ENCODE assay signal across 14 cellular contexts in genomic region chr2:8306530-8307351, GRCh38.
DNase-seq lines count a peak whose midpoint lies in the region; ATAC-seq, FAIRE-seq and TF ChIP-seq lines count a peak whose summit lies in the region.
"Had no signal": no experiment of that assay in that cellular context is flagged by ENCODE, and none has a peak within 500 bp of the region (broad histone marks: within the 10 kb centered on the region; RNA-seq: fewer than 3 reads in every experiment).

No MANE protein-coding gene starts in this region.

- no peak for TF ChIP-seq CTCF in activated CD8-positive, alpha-beta T cell treated with anti-CD3 and anti-CD28 coated beads for 36 hours (IDR thresholded peaks at IDR 0.05)
- no peak for TF ChIP-seq CTCF in MM.1S (IDR thresholded peaks at IDR 0.05; ENCODE audit: low read length)

- no peak overlapping the region for H3K9ac ChIP-seq in MM.1S (ENCODE audit: low read length)

- H3K9me3 ChIP-seq in MM.1S (replicated peaks; ENCODE audit: insufficient read depth, low read length): no peaks in the 10 kb centered on the region
- H3K9me3 ChIP-seq: left ventricle myocardium inferior, psoas muscle had no signal

- DNase-seq in activated CD8-positive, alpha-beta T cell treated with anti-CD3 and anti-CD28 coated beads, Interleukin-2, amount 10 ng/mL, durations not matched to agents 7 days and 5 days: no peak
- no peak for DNase-seq in activated CD8-positive, alpha-beta T cell treated with anti-CD3 and anti-CD28 coated beads for 36 hours
- peak; percentile 69 for DNase-seq in RPMI7951 (ENCODE audit: low read depth)
- DNase-seq in fibroblast of peridontal ligament (ENCODE audit: extremely low read depth): peak; percentile 31
- no peak for DNase-seq in stimulated activated naive CD8-positive, alpha-beta T cell treated with anti-CD3 and anti-CD28 coated beads, Interleukin-15, amount 100 ng/mL, for 72 hours
- DNase-seq in HTR-8/SVneo (ENCODE audit: insufficient read length, low spot score): no peak
- DNase-seq in MM.1S: no peak
- DNase-seq in GM19239 (ENCODE audit: insufficient read length, low spot score): no peak
- DNase-seq: activated naive CD8-positive, alpha-beta T cell treated with anti-CD3 and anti-CD28 coated beads, Interleukin-2, amount 50 U/mL, for 24 hours; left ventricle myocardium inferior; psoas muscle; SHP77 treated with DMSO at 0.1 percent for 48 hours had no signal

- peaks cover 47% of the 10 kb centered on the region for H3K36me3 Mint-ChIP-seq in activated CD8-positive, alpha-beta T cell treated with anti-CD3 and anti-CD28 coated beads, Interleukin-2, amount 10 ng/mL, durations not matched to agents 7 days and 5 days (ENCODE audit: low read depth)
- H3K36me3 Mint-ChIP-seq in activated CD8-positive, alpha-beta T cell treated with anti-CD3 and anti-CD28 coated beads for 36 hours (ENCODE audit: low read depth): no peaks in the 10 kb centered on the region

- POLR2A ChIA-PET in activated CD8-positive, alpha-beta T cell treated with anti-CD3 and anti-CD28 coated beads, Interleukin-2, amount 10 ng/mL, durations not matched to agents 7 days and 5 days (lab: Charles Lee): no interaction called here
- POLR2A ChIA-PET in activated CD8-positive, alpha-beta T cell treated with anti-CD3 and anti-CD28 coated beads for 36 hours (lab: Charles Lee): interaction anchor here (1.0 kb wide), 1 partner anchor 378 kb away, joined by 3 read pairs; no protein-coding TSS in a partner anchor

- H2AFZ ChIP-seq in MM.1S (ENCODE audit: low read length): no peak overlapping the region

- H3K4me2 ChIP-seq in MM.1S (ENCODE audit: low read depth, low read length): no peak overlapping the region

- no peaks in the 10 kb centered on the region for H3K27me3 ChIP-seq in MM.1S (replicated peaks; ENCODE audit: insufficient read depth, low read length)

- no peak overlapping the region for H3K4me3 ChIP-seq in MM.1S (ENCODE audit: low read length)
- H3K4me3 ChIP-seq: left ventricle myocardium inferior, psoas muscle had no signal

- no peaks in the 10 kb centered on the region for H3K9me2 ChIP-seq in MM.1S (replicated peaks; ENCODE audit: insufficient read depth, low read length)

- H3K4me1 ChIP-seq in MM.1S (ENCODE audit: low read length): peaks cover 24% of the 10 kb centered on the region
- H3K4me1 ChIP-seq: psoas muscle had no signal

- H3K4me1 Mint-ChIP-seq in activated CD8-positive, alpha-beta T cell treated with anti-CD3 and anti-CD28 coated beads, Interleukin-2, amount 10 ng/mL, durations not matched to agents 7 days and 5 days (ENCODE audit: low read depth): peaks cover 91% of the 10 kb centered on the region
- peaks cover 72% of the 10 kb centered on the region for H3K4me1 Mint-ChIP-seq in activated CD8-positive, alpha-beta T cell treated with anti-CD3 and anti-CD28 coated beads for 36 hours (ENCODE audit: low read depth)
- peaks cover 96% of the 10 kb centered on the region for H3K4me1 Mint-ChIP-seq in stimulated activated naive CD8-positive, alpha-beta T cell treated with anti-CD3 and anti-CD28 coated beads, Interleukin-15, amount 100 ng/mL, for 72 hours

- H3K4me3 Mint-ChIP-seq in activated CD8-positive, alpha-beta T cell treated with anti-CD3 and anti-CD28 coated beads, Interleukin-2, amount 10 ng/mL, durations not matched to agents 7 days and 5 days: no peak overlapping the region
- H3K4me3 Mint-ChIP-seq in activated CD8-positive, alpha-beta T cell treated with anti-CD3 and anti-CD28 coated beads for 36 hours: no peak overlapping the region
- H3K4me3 Mint-ChIP-seq in stimulated activated naive CD8-positive, alpha-beta T cell treated with anti-CD3 and anti-CD28 coated beads, Interleukin-15, amount 100 ng/mL, for 72 hours: no peak overlapping the region
- H3K4me3 Mint-ChIP-seq: activated naive CD8-positive, alpha-beta T cell treated with anti-CD3 and anti-CD28 coated beads, Interleukin-2, amount 50 U/mL, for 24 hours; IgD-negative memory B cell had no signal

- no peaks in the 10 kb centered on the region for H3K36me3 ChIP-seq in MM.1S (replicated peaks; ENCODE audit: insufficient read depth, low read length)
- H3K36me3 ChIP-seq: left ventricle myocardium inferior had no signal

- H3K27ac ChIP-seq in MM.1S (ENCODE audit: low read length): no peak overlapping the region
- H3K27ac ChIP-seq: left ventricle myocardium inferior, psoas muscle had no signal

- H3K27me3 Mint-ChIP-seq in activated CD8-positive, alpha-beta T cell treated with anti-CD3 and anti-CD28 coated beads, Interleukin-2, amount 10 ng/mL, durations not matched to agents 7 days and 5 days (ENCODE audit: low read depth): no peaks in the 10 kb centered on the region
- peaks cover 8% of the 10 kb centered on the region for H3K27me3 Mint-ChIP-seq in activated CD8-positive, alpha-beta T cell treated with anti-CD3 and anti-CD28 coated beads for 36 hours
- peaks cover 56% of the 10 kb centered on the region for H3K27me3 Mint-ChIP-seq in stimulated activated naive CD8-positive, alpha-beta T cell treated with anti-CD3 and anti-CD28 coated beads, Interleukin-15, amount 100 ng/mL, for 72 hours

- no peaks in the 10 kb centered on the region for H3K79me2 ChIP-seq in MM.1S (ENCODE audit: low read length)

- CTCF ChIA-PET in activated CD8-positive, alpha-beta T cell treated with anti-CD3 and anti-CD28 coated beads, Interleukin-2, amount 10 ng/mL, durations not matched to agents 7 days and 5 days (lab: Charles Lee): interaction anchor here (1.0 kb wide), 1 partner anchor 238 kb away, joined by 3 read pairs; no protein-coding TSS in a partner anchor
- CTCF ChIA-PET in activated CD8-positive, alpha-beta T cell treated with anti-CD3 and anti-CD28 coated beads for 36 hours (lab: Charles Lee): no interaction called here

- intact Hi-C loops in activated CD8-positive, alpha-beta T cell treated with anti-CD3 and anti-CD28 coated beads for 36 hours (cut with micrococcal nuclease): loop anchor here (10.0 kb wide), 3 partner anchors 178 to 378 kb away; partner anchors contain the start of gene ID2

- H3F3A ChIP-seq in MM.1S (ENCODE audit: insufficient read depth, low read length): peaks cover 17% of the 10 kb centered on the region; the same call in 1 of the 2 replicates

- no peaks in the 10 kb centered on the region for H4K20me1 ChIP-seq in MM.1S (ENCODE audit: insufficient read depth, low read length)

- peak overlapping the region; percentile 41 for H3K27ac Mint-ChIP-seq in activated CD8-positive, alpha-beta T cell treated with anti-CD3 and anti-CD28 coated beads, Interleukin-2, amount 10 ng/mL, durations not matched to agents 7 days and 5 days
- no peak overlapping the region for H3K27ac Mint-ChIP-seq in activated CD8-positive, alpha-beta T cell treated with anti-CD3 and anti-CD28 coated beads for 36 hours
- H3K27ac Mint-ChIP-seq in stimulated activated naive CD8-positive, alpha-beta T cell treated with anti-CD3 and anti-CD28 coated beads, Interleukin-15, amount 100 ng/mL, for 72 hours: no peak overlapping the region
- H3K27ac Mint-ChIP-seq: activated naive CD8-positive, alpha-beta T cell treated with anti-CD3 and anti-CD28 coated beads, Interleukin-2, amount 50 U/mL, for 24 hours; IgD-negative memory B cell had no signal

- FAIRE-seq in HTR-8/SVneo (lab: Jason Lieb, UNC): no peak
- FAIRE-seq in GM19239 (lab: Jason Lieb, UNC): no peak
- FAIRE-seq: G401.6 had no signal

- H3K9me3 Mint-ChIP-seq in activated CD8-positive, alpha-beta T cell treated with anti-CD3 and anti-CD28 coated beads, Interleukin-2, amount 10 ng/mL, durations not matched to agents 7 days and 5 days (ENCODE audit: insufficient read depth): peaks cover 5% of the 10 kb centered on the region
- peaks cover 8% of the 10 kb centered on the region for H3K9me3 Mint-ChIP-seq in activated CD8-positive, alpha-beta T cell treated with anti-CD3 and anti-CD28 coated beads for 36 hours
- H3K9me3 Mint-ChIP-seq in stimulated activated naive CD8-positive, alpha-beta T cell treated with anti-CD3 and anti-CD28 coated beads, Interleukin-15, amount 100 ng/mL, for 72 hours: peaks cover 5 to 12% of the 10 kb centered on the region in 2 donors
- H3K9me3 Mint-ChIP-seq: IgD-negative memory B cell had no signal

- no peak for ATAC-seq in activated CD8-positive, alpha-beta T cell treated with anti-CD3 and anti-CD28 coated beads, Interleukin-2, amount 10 ng/mL, durations not matched to agents 7 days and 5 days
- ATAC-seq in activated CD8-positive, alpha-beta T cell treated with anti-CD3 and anti-CD28 coated beads for 36 hours: no peak
- peak; percentile 8 for ATAC-seq in stimulated activated naive CD8-positive, alpha-beta T cell treated with anti-CD3 and anti-CD28 coated beads, Interleukin-15, amount 100 ng/mL, for 72 hours
- ATAC-seq: activated naive CD8-positive, alpha-beta T cell treated with anti-CD3 and anti-CD28 coated beads, Interleukin-2, amount 50 U/mL, for 24 hours; psoas muscle had no signal

Comparison
In these comparisons a context has a peak if more than half of its experiments do, and no peak if none do; other contexts are left out.
1. DNase-seq: peak in RPMI7951 (single experiment) and fibroblast of peridontal ligament (single experiment); none in activated CD8-positive, alpha-beta T cell treated with anti-CD3 and anti-CD28 coated beads, Interleukin-2, amount 10 ng/mL, durations not matched to agents 7 days and 5 days (single experiment), activated CD8-positive, alpha-beta T cell treated with anti-CD3 and anti-CD28 coated beads for 36 hours (single experiment), stimulated activated naive CD8-positive, alpha-beta T cell treated with anti-CD3 and anti-CD28 coated beads, Interleukin-15, amount 100 ng/mL, for 72 hours (0 of 2), HTR-8/SVneo (single experiment), MM.1S (single experiment) and GM19239 (single experiment).